In genomic region chr19:58577581-58578429, GRCh38 we compare ENCODE assay signal across 10 cellular contexts. TPM values are rescaled to one million over a fixed set of nuclear protein-coding genes. Genes with fewer than 3 reads are reported as not detected.
DNase-seq lines count a peak whose midpoint lies in the region; ATAC-seq and TF ChIP-seq lines count a peak whose summit lies in the region.
"Had no signal": no experiment of that assay in that cellular context is flagged by ENCODE, and none has a peak within 500 bp of the region (broad histone marks: within the 10 kb centered on the region; RNA-seq: fewer than 3 reads in every experiment).

No MANE protein-coding gene starts in this region.

- intact Hi-C loops in natural killer cell (cut with micrococcal nuclease) = no loop called here

- H3K36me3 Mint-ChIP-seq in natural killer cell = no peaks in the 10 kb centered on the region
- peaks cover 11% of the 10 kb centered on the region for H3K36me3 Mint-ChIP-seq in natural killer cell treated with Interleukin-12 subunit alpha and Interleukin-12 subunit beta and Interleukin-15 and Interleukin-18, amount 100 ng/mL, for 72 hours
- peaks cover 11% of the 10 kb centered on the region for H3K36me3 Mint-ChIP-seq in endodermal cell (ENCODE audit: low read depth)

- H3K27me3 Mint-ChIP-seq in natural killer cell (ENCODE audit: low read depth in 2 of 2) (no peaks in the 10 kb centered on the region), endodermal cell (ENCODE audit: insufficient read depth) (no peaks in the 10 kb centered on the region)
- no peaks in the 10 kb centered on the region for H3K27me3 Mint-ChIP-seq in natural killer cell treated with Interleukin-12 subunit alpha and Interleukin-12 subunit beta and Interleukin-15 and Interleukin-18, amount 100 ng/mL, for 72 hours

- no peaks in the 10 kb centered on the region for H3K9me3 ChIP-seq in endodermal cell (ENCODE audit: control insufficient read depth, low read length)
- H3K9me3 ChIP-seq: thyroid gland had no signal

- no peaks in the 10 kb centered on the region for H3K27me3 ChIP-seq in endodermal cell (ENCODE audit: control insufficient read depth, insufficient read depth, low read length, poor library complexity, severe bottlenecking)
- H3K27me3 ChIP-seq: thyroid gland had no signal

- WGBS in endodermal cell (ENCODE audit: insufficient coverage in 1 of 2, insufficient read length in 1 of 2), 2 experiments = 92 to 97% methylated on average over 3 to 7 of the region's 7 CpGs

- H3K27ac Mint-ChIP-seq in natural killer cell (peak overlapping the region; percentile 26 to 72), endodermal cell (no peak overlapping the region)
- no peak overlapping the region for H3K27ac Mint-ChIP-seq in natural killer cell treated with Interleukin-12 subunit alpha and Interleukin-12 subunit beta and Interleukin-15 and Interleukin-18, amount 100 ng/mL, for 72 hours

- peaks cover 35 to 41% of the 10 kb centered on the region in 2 donors for H3K4me1 Mint-ChIP-seq in natural killer cell
- peaks cover 34 to 36% of the 10 kb centered on the region in 2 donors for H3K4me1 Mint-ChIP-seq in natural killer cell treated with Interleukin-12 subunit alpha and Interleukin-12 subunit beta and Interleukin-15 and Interleukin-18, amount 100 ng/mL, for 72 hours (ENCODE audit: low read depth in 2 of 2)
- peaks cover 12% of the 10 kb centered on the region for H3K4me1 Mint-ChIP-seq in endodermal cell

- peaks cover 0 to 6% of the 10 kb centered on the region in 2 donors for H3K9me3 Mint-ChIP-seq in natural killer cell
- peaks cover 3% of the 10 kb centered on the region for H3K9me3 Mint-ChIP-seq in natural killer cell treated with Interleukin-12 subunit alpha and Interleukin-12 subunit beta and Interleukin-15 and Interleukin-18, amount 100 ng/mL, for 72 hours
- H3K9me3 Mint-ChIP-seq in endodermal cell = peaks cover 3% of the 10 kb centered on the region

- TF ChIP-seq CTCF in natural killer cell (IDR thresholded peaks at IDR 0.05) = no peak
- no peak for TF ChIP-seq CTCF in endodermal cell (conservative IDR thresholded peaks at IDR 0.05)

- H3K4me3 Mint-ChIP-seq in natural killer cell (no peak overlapping the region), endodermal cell (no peak overlapping the region)
- no peak overlapping the region for H3K4me3 Mint-ChIP-seq in natural killer cell treated with Interleukin-12 subunit alpha and Interleukin-12 subunit beta and Interleukin-15 and Interleukin-18, amount 100 ng/mL, for 72 hours

- no peak overlapping the region for H3K9ac ChIP-seq in endodermal cell (ENCODE audit: extremely low read depth, low read length, poor library complexity, severe bottlenecking)

- no peaks in the 10 kb centered on the region for H3K4me1 ChIP-seq in endodermal cell (ENCODE audit: control insufficient read depth, insufficient read depth, low read length)

- H3K27ac ChIP-seq in endodermal cell (ENCODE audit: low read depth, low read length) = no peak overlapping the region
- H3K27ac ChIP-seq: thyroid gland had no signal

- H3K36me3 ChIP-seq in endodermal cell (ENCODE audit: control insufficient read depth, insufficient read depth, low read length) = peaks cover 12% of the 10 kb centered on the region

- no peak overlapping the region for H3K4me3 ChIP-seq in endodermal cell (ENCODE audit: low read length)
- H3K4me3 ChIP-seq: thyroid gland had no signal

- peak; percentile 12 for DNase-seq in natural killer cell
- no peak for DNase-seq in natural killer cell treated with Interleukin-12 subunit alpha and Interleukin-12 subunit beta and Interleukin-15 and Interleukin-18, amount 100 ng/mL, for 72 hours (ENCODE audit: low spot score)
- peak; percentile 40 for DNase-seq in endodermal cell
- DNase-seq in ureter (ENCODE audit: low spot score) = peak; percentile 37
- DNase-seq in NCI-H1436 treated with DMSO at 0.1 percent for 48 hours (lab: John Stamatoyannopoulos, UW) = no peak
- no peak for DNase-seq in NCI-H226
- DNase-seq: C1 segment of cervical spinal cord, NCI-H2029, OCI-M1, thyroid gland had no signal

- no peak for ATAC-seq in natural killer cell
- ATAC-seq in natural killer cell treated with Interleukin-12 subunit alpha and Interleukin-12 subunit beta and Interleukin-15 and Interleukin-18, amount 100 ng/mL, for 72 hours = no peak

RNA-seq across cellular contexts. Expression of gene MZF1, which starts 4.7 kb away (rescaled TPM):
- total RNA-seq in natural killer cell (10 to 100 TPM; 24.9 to 40.1 (median 37.3) TPM), endodermal cell (10 to 100 TPM; 24.3 to 33.1 TPM), ureter (43.4 TPM)
- 10 to 100 TPM; 20.9 to 28.8 TPM for total RNA-seq in natural killer cell treated with Interleukin-12 subunit alpha and Interleukin-12 subunit beta and Interleukin-15 and Interleukin-18, amount 100 ng/mL, for 72 hours
- 26.1 TPM for polyA plus RNA-seq in endodermal cell (2013, experiment 1 of 2)
- polyA plus RNA-seq in endodermal cell (2013, experiment 2 of 2) = 22.6 TPM

RNA-seq across cellular contexts. Expression of gene UBE2M, which starts 19.4 kb away (rescaled TPM):
- total RNA-seq in natural killer cell (10 to 100 TPM; 71.0 to 89.5 (median 81.9) TPM), endodermal cell (100 to 1,000 TPM in 1 of 2 donors, 10 to 100 TPM in 1; 90.8 to 116 TPM), ureter (60.7 TPM)
- 100 to 1,000 TPM; 161 to 183 TPM for total RNA-seq in natural killer cell treated with Interleukin-12 subunit alpha and Interleukin-12 subunit beta and Interleukin-15 and Interleukin-18, amount 100 ng/mL, for 72 hours
- 92.6 TPM for polyA plus RNA-seq in endodermal cell (2013, experiment 1 of 2)
- polyA plus RNA-seq in endodermal cell (2013, experiment 2 of 2) = 101 TPM

RNA-seq across cellular contexts. Expression of gene CHMP2A, which starts 22.9 kb away (rescaled TPM):
- 10 to 100 TPM; 82.7 to 95.7 (median 94.7) TPM for total RNA-seq in natural killer cell
- total RNA-seq in natural killer cell treated with Interleukin-12 subunit alpha and Interleukin-12 subunit beta and Interleukin-15 and Interleukin-18, amount 100 ng/mL, for 72 hours = 10 to 100 TPM; 60.2 to 99.9 TPM
- total RNA-seq in endodermal cell = 100 to 1,000 TPM in 1 of 2 donors, 10 to 100 TPM in 1; 97.7 to 147 TPM
- polyA plus RNA-seq in endodermal cell (2013, experiment 1 of 2) = 99.3 TPM
- polyA plus RNA-seq in endodermal cell (2013, experiment 2 of 2) = 93.6 TPM
- total RNA-seq in ureter = 137 TPM

RNA-seq across cellular contexts. Expression of gene TRIM28, which starts 33.9 kb away (rescaled TPM):
- total RNA-seq in natural killer cell (100 to 1,000 TPM; 330 to 451 (median 408) TPM), endodermal cell (100 to 1,000 TPM; 809 to 859 TPM), ureter (329 TPM)
- 100 to 1,000 TPM; 424 to 774 TPM for total RNA-seq in natural killer cell treated with Interleukin-12 subunit alpha and Interleukin-12 subunit beta and Interleukin-15 and Interleukin-18, amount 100 ng/mL, for 72 hours
- 758 TPM for polyA plus RNA-seq in endodermal cell (2013, experiment 1 of 2)
- polyA plus RNA-seq in endodermal cell (2013, experiment 2 of 2) = 628 TPM

RNA-seq across cellular contexts. Expression of gene ZBTB45, which starts 58.2 kb away (rescaled TPM):
- total RNA-seq in natural killer cell (10 to 100 TPM in 1 of 3 donors, 1 to 10 TPM in 2; 9.6 to 12.6 (median 9.8) TPM), endodermal cell (10 to 100 TPM; 19.0 to 19.4 TPM), ureter (14.9 TPM)
- total RNA-seq in natural killer cell treated with Interleukin-12 subunit alpha and Interleukin-12 subunit beta and Interleukin-15 and Interleukin-18, amount 100 ng/mL, for 72 hours = 10 to 100 TPM; 18.0 to 25.9 TPM
- polyA plus RNA-seq in endodermal cell (2013, experiment 1 of 2) = 19.3 TPM
- polyA plus RNA-seq in endodermal cell (2013, experiment 2 of 2) = 18.3 TPM

Comparison
In these comparisons a context has a peak if more than half of its experiments do, and no peak if none do; other contexts are left out.
1. DNase-seq: peak in natural killer cell (single experiment), endodermal cell (single experiment) and ureter (single experiment); none in natural killer cell treated with Interleukin-12 subunit alpha and Interleukin-12 subunit beta and Interleukin-15 and Interleukin-18, amount 100 ng/mL, for 72 hours (single experiment), NCI-H1436 treated with DMSO at 0.1 percent for 48 hours (single experiment) and NCI-H226 (single experiment).
2. H3K27ac Mint-ChIP-seq: peak in natural killer cell (2 of 2); none in natural killer cell treated with Interleukin-12 subunit alpha and Interleukin-12 subunit beta and Interleukin-15 and Interleukin-18, amount 100 ng/mL, for 72 hours (0 of 2) and endodermal cell (single experiment).